16 cellular contexts compared by ENCODE assay signal in genomic region chr1:29890201-29890959, GRCh38.
A peak's percentile ranks its signal among the peaks of the same experiment; 100 is the strongest.
DNase-seq lines count a peak whose midpoint lies in the region; ATAC-seq and TF ChIP-seq lines count a peak whose summit lies in the region.
"Had no signal": no experiment of that assay in that cellular context is flagged by ENCODE, and none has a peak within 500 bp of the region (broad histone marks: within the 10 kb centered on the region; RNA-seq: fewer than 3 reads in every experiment).

No MANE protein-coding gene starts in this region.

- H3K27ac ChIP-seq in coronary artery (no peak overlapping the region), neural progenitor cell (no peak overlapping the region)
- H3K27ac ChIP-seq: BLaER1, C4-2B had no signal

- no peaks in the 10 kb centered on the region for H3K27me3 ChIP-seq in neural progenitor cell
- H3K27me3 ChIP-seq: BLaER1 had no signal

- H3F3A ChIP-seq in neural progenitor cell (ENCODE audit: low read depth) = no peaks in the 10 kb centered on the region

- DNase-seq in coronary artery (ENCODE audit: low spot score) (peak; percentile 49), islet precursor cell (peak; percentile 37), neural progenitor cell (ENCODE audit: low spot score) (no peak), iPS-NIHi7 (ENCODE audit: extremely low spot score) (no peak)
- DNase-seq in stimulated activated naive B cell treated with anti-CD40 and anti-IgM and Interleukin-4, amounts not matched to agents 10 μg/mL and 1 μg/mL and 100 μg/mL, for 72 hours = no peak
- DNase-seq in effector CD4-positive, alpha-beta T cell = no peak
- DNase-seq: Caco-2; CD4-positive, CD25-positive, alpha-beta regulatory T cell; CD8-positive, alpha-beta T cell; DMS153; DND-41; GOT3; HCEC 1CT had no signal

- H3K9me3 Mint-ChIP-seq in neural progenitor cell = no peaks in the 10 kb centered on the region
- H3K9me3 Mint-ChIP-seq in stimulated activated naive B cell treated with anti-CD40 and anti-IgM and Interleukin-4, amounts not matched to agents 10 μg/mL and 1 μg/mL and 100 μg/mL, for 72 hours = no peaks in the 10 kb centered on the region
- H3K9me3 Mint-ChIP-seq: CD4-positive, CD25-positive, alpha-beta regulatory T cell; CD8-positive, alpha-beta T cell had no signal

- H3K27me3 Mint-ChIP-seq in neural progenitor cell (ENCODE audit: insufficient read depth, low read depth) = peaks cover 4% of the 10 kb centered on the region
- H3K27me3 Mint-ChIP-seq in stimulated activated naive B cell treated with anti-CD40 and anti-IgM and Interleukin-4, amounts not matched to agents 10 μg/mL and 1 μg/mL and 100 μg/mL, for 72 hours = peaks cover 18 to 27% of the 10 kb centered on the region in 2 donors

- H3K36me3 Mint-ChIP-seq in neural progenitor cell = no peaks in the 10 kb centered on the region
- H3K36me3 Mint-ChIP-seq in stimulated activated naive B cell treated with anti-CD40 and anti-IgM and Interleukin-4, amounts not matched to agents 10 μg/mL and 1 μg/mL and 100 μg/mL, for 72 hours = no peaks in the 10 kb centered on the region
- H3K36me3 Mint-ChIP-seq: CD4-positive, CD25-positive, alpha-beta regulatory T cell; CD8-positive, alpha-beta T cell had no signal

- no peak overlapping the region for H3K9ac ChIP-seq in neural progenitor cell
- H3K9ac ChIP-seq: BLaER1 had no signal

- no peak for ATAC-seq in stimulated activated naive B cell treated with anti-CD40 and anti-IgM and Interleukin-4, amounts not matched to agents 10 μg/mL and 1 μg/mL and 100 μg/mL, for 72 hours (replicated peaks)
- ATAC-seq: CD8-positive, alpha-beta T cell had no signal

- H4K20me1 ChIP-seq in neural progenitor cell (ENCODE audit: low read depth) = no peaks in the 10 kb centered on the region
- H4K20me1 ChIP-seq: BLaER1 had no signal

- peaks cover 5% of the 10 kb centered on the region for H3K4me1 Mint-ChIP-seq in neural progenitor cell
- no peaks in the 10 kb centered on the region for H3K4me1 Mint-ChIP-seq in stimulated activated naive B cell treated with anti-CD40 and anti-IgM and Interleukin-4, amounts not matched to agents 10 μg/mL and 1 μg/mL and 100 μg/mL, for 72 hours
- H3K4me1 Mint-ChIP-seq: B cell; CD4-positive, CD25-positive, alpha-beta regulatory T cell had no signal

- H3K36me3 ChIP-seq in neural progenitor cell = no peaks in the 10 kb centered on the region
- H3K36me3 ChIP-seq: BLaER1 had no signal

- no peaks in the 10 kb centered on the region for H3K4me1 ChIP-seq in neural progenitor cell
- H3K4me1 ChIP-seq: BLaER1, Caco-2 had no signal

- no peak overlapping the region for H3K4me3 Mint-ChIP-seq in neural progenitor cell
- no peak overlapping the region for H3K4me3 Mint-ChIP-seq in stimulated activated naive B cell treated with anti-CD40 and anti-IgM and Interleukin-4, amounts not matched to agents 10 μg/mL and 1 μg/mL and 100 μg/mL, for 72 hours
- H3K4me3 Mint-ChIP-seq: B cell; CD4-positive, CD25-positive, alpha-beta regulatory T cell; CD8-positive, alpha-beta T cell had no signal

- H3K4me2 ChIP-seq in neural progenitor cell = no peak overlapping the region
- H3K4me2 ChIP-seq: BLaER1 had no signal

- peak overlapping the region; percentile 2 for H3K27ac Mint-ChIP-seq in neural progenitor cell
- no peak overlapping the region for H3K27ac Mint-ChIP-seq in stimulated activated naive B cell treated with anti-CD40 and anti-IgM and Interleukin-4, amounts not matched to agents 10 μg/mL and 1 μg/mL and 100 μg/mL, for 72 hours
- H3K27ac Mint-ChIP-seq: B cell; CD4-positive, CD25-positive, alpha-beta regulatory T cell; CD8-positive, alpha-beta T cell had no signal

- no peak for TF ChIP-seq CTCF in coronary artery (IDR thresholded peaks at IDR 0.05)
- no peak for TF ChIP-seq CTCF in neural progenitor cell (IDR thresholded peaks at IDR 0.05)

- H3K9me3 ChIP-seq in neural progenitor cell (ENCODE audit: low read depth) = no peaks in the 10 kb centered on the region
- H3K9me3 ChIP-seq: BLaER1, Caco-2 had no signal

- H3K4me3 ChIP-seq in coronary artery = no peak overlapping the region
- no peak overlapping the region for H3K4me3 ChIP-seq in neural progenitor cell
- H3K4me3 ChIP-seq: BLaER1 had no signal

- H2AFZ ChIP-seq in neural progenitor cell (replicated peaks) = no peak overlapping the region

- H3K79me2 ChIP-seq in neural progenitor cell (ENCODE audit: low read depth) = no peaks in the 10 kb centered on the region

Comparison
In these comparisons a context has a peak if more than half of its experiments do, and no peak if none do; other contexts are left out.
1. DNase-seq: peak in coronary artery (single experiment) and islet precursor cell (single experiment); none in neural progenitor cell (single experiment), iPS-NIHi7 (single experiment), stimulated activated naive B cell treated with anti-CD40 and anti-IgM and Interleukin-4, amounts not matched to agents 10 μg/mL and 1 μg/mL and 100 μg/mL, for 72 hours (single experiment) and effector CD4-positive, alpha-beta T cell (single experiment).